Comparison of ENCODE assay signal across 1 cellular context in the genomic region with DNA sequence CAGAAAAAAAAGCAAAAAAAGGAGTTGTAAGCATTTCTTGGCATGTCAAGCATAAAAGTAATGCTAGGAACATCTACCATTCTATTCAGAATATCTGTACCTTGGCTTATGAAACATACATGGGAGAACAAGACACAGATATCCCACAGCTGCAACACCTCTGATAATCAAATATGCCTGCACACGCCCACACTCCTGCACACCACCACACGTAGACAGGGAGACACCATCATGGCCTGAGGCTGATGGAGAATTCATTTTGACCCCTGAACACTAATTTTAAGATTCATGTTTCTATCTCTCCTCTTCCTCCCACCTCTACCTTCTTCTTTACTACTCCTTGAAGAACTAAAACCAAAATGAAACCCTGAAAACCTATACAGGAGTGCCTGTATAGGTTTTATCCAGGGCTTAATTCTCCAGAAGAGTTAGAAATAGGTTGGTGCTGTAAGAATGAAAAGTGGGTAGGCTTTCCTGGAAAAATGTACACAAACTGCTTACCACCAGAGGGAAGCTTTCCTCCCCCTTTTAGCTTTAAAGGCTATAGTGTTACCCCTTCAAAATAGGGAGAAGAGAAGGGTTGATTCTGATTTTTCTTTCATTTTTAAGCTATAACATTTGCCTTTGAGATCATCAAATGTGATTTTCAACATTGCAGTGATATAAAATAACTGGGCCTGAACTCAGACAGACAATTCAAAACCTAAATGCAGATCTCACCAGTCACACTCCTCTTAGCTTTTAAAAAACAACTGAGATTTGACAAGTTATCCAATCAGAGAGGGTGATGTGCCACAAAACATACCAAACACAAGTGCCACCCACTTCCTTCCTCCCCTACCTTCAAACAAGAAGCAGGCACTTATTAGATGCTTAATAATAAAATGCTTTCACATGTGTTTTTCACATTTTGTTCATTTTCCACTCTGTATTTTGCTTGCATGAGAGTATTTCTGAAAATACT.
TF ChIP-seq lines count a peak whose summit lies in the region.

No MANE protein-coding gene starts in this region.

TF ChIP-seq in GM23338, 12 proteins besides CTCF, POLR2A, EP300 and RAD21:
- TF ChIP-seq, protein P1, sequence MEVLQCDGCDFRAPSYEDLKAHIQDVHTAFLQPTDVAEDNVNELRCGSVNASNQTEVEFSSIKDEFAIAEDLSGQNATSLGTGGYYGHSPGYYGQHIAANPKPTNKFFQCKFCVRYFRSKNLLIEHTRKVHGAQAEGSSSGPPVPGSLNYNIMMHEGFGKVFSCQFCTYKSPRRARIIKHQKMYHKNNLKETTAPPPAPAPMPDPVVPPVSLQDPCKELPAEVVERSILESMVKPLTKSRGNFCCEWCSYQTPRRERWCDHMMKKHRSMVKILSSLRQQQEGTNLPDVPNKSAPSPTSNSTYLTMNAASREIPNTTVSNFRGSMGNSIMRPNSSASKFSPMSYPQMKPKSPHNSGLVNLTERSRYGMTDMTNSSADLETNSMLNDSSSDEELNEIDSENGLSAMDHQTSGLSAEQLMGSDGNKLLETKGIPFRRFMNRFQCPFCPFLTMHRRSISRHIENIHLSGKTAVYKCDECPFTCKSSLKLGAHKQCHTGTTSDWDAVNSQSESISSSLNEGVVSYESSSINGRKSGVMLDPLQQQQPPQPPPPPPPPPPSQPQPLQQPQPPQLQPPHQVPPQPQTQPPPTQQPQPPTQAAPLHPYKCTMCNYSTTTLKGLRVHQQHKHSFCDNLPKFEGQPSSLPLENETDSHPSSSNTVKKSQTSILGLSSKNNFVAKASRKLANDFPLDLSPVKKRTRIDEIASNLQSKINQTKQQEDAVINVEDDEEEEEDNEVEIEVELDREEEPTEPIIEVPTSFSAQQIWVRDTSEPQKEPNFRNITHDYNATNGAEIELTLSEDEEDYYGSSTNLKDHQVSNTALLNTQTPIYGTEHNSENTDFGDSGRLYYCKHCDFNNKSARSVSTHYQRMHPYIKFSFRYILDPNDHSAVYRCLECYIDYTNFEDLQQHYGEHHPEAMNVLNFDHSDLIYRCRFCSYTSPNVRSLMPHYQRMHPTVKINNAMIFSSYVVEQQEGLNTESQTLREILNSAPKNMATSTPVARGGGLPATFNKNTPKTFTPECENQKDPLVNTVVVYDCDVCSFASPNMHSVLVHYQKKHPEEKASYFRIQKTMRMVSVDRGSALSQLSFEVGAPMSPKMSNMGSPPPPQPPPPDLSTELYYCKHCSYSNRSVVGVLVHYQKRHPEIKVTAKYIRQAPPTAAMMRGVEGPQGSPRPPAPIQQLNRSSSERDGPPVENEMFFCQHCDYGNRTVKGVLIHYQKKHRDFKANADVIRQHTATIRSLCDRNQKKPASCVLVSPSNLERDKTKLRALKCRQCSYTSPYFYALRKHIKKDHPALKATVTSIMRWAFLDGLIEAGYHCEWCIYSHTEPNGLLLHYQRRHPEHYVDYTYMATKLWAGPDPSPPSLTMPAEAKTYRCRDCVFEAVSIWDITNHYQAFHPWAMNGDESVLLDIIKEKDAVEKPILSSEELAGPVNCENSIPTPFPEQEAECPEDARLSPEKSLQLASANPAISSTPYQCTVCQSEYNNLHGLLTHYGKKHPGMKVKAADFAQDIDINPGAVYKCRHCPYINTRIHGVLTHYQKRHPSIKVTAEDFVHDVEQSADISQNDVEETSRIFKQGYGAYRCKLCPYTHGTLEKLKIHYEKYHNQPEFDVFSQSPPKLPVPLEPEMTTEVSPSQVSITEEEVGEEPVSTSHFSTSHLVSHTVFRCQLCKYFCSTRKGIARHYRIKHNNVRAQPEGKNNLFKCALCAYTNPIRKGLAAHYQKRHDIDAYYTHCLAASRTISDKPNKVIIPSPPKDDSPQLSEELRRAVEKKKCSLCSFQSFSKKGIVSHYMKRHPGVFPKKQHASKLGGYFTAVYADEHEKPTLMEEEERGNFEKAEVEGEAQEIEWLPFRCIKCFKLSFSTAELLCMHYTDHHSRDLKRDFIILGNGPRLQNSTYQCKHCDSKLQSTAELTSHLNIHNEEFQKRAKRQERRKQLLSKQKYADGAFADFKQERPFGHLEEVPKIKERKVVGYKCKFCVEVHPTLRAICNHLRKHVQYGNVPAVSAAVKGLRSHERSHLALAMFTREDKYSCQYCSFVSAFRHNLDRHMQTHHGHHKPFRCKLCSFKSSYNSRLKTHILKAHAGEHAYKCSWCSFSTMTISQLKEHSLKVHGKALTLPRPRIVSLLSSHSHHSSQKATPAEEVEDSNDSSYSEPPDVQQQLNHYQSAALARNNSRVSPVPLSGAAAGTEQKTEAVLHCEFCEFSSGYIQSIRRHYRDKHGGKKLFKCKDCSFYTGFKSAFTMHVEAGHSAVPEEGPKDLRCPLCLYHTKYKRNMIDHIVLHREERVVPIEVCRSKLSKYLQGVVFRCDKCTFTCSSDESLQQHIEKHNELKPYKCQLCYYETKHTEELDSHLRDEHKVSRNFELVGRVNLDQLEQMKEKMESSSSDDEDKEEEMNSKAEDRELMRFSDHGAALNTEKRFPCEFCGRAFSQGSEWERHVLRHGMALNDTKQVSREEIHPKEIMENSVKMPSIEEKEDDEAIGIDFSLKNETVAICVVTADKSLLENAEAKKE (CRISPR knock-in tag; IDR thresholded peaks at IDR 0.05), result no peak
- TF ChIP-seq, protein P2, sequence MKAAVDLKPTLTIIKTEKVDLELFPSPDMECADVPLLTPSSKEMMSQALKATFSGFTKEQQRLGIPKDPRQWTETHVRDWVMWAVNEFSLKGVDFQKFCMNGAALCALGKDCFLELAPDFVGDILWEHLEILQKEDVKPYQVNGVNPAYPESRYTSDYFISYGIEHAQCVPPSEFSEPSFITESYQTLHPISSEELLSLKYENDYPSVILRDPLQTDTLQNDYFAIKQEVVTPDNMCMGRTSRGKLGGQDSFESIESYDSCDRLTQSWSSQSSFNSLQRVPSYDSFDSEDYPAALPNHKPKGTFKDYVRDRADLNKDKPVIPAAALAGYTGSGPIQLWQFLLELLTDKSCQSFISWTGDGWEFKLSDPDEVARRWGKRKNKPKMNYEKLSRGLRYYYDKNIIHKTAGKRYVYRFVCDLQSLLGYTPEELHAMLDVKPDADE (IDR thresholded peaks at IDR 0.05), result no peak
